In genomic region chr1:84253041-84253440, GRCh38 we compare ENCODE assay signal across 20 cellular contexts. TPM values are rescaled to one million over a fixed set of nuclear protein-coding genes. Genes with fewer than 3 reads are reported as not detected.
A peak's percentile ranks its signal among the peaks of the same experiment; 100 is the strongest.
DNase-seq lines count a peak whose midpoint lies in the region; TF ChIP-seq lines count a peak whose summit lies in the region.
"Had no signal": no experiment of that assay in that cellular context is flagged by ENCODE, and none has a peak within 500 bp of the region (broad histone marks: within the 10 kb centered on the region; RNA-seq: fewer than 3 reads in every experiment).

No MANE protein-coding gene starts in this region.

- H3K27me3 Mint-ChIP-seq in chondrocyte (ENCODE audit: low read depth), result no peaks in the 10 kb centered on the region
- H3K27me3 Mint-ChIP-seq: brain; CD4-positive, alpha-beta memory T cell; T-cell had no signal

- H3K4me3 ChIP-seq in ACC112 (ENCODE audit: low read depth, low read length), result no peak overlapping the region
- H3K4me3 ChIP-seq: right atrium auricular region, tibial nerve had no signal

- no peaks in the 10 kb centered on the region for H3K27me3 ChIP-seq in ACC112 (ENCODE audit: insufficient read depth, low read length)
- H3K27me3 ChIP-seq: right atrium auricular region, tibial nerve had no signal

- H3K4me1 Mint-ChIP-seq in chondrocyte (ENCODE audit: low read depth), result peaks cover 40% of the 10 kb centered on the region
- H3K4me1 Mint-ChIP-seq: CD4-positive, alpha-beta memory T cell; T-cell had no signal

- H3K79me2 ChIP-seq in ACC112 (ENCODE audit: control insufficient read depth, insufficient read depth, low read length, unreplicated experiment), result no peaks in the 10 kb centered on the region

- H3K9me3 Mint-ChIP-seq in chondrocyte (ENCODE audit: low read depth), result peaks cover 16% of the 10 kb centered on the region

- H3K4me1 ChIP-seq in ACC112 (ENCODE audit: control insufficient read depth, insufficient read depth, low read length, unreplicated experiment), result peaks cover 26% of the 10 kb centered on the region
- H3K4me1 ChIP-seq: tibial nerve had no signal

- H3K4me3 Mint-ChIP-seq in chondrocyte (ENCODE audit: unreplicated experiment), result no peak overlapping the region
- H3K4me3 Mint-ChIP-seq: brain; CD4-positive, alpha-beta memory T cell; T-cell; WTC11 had no signal

- H3K36me3 Mint-ChIP-seq in chondrocyte (ENCODE audit: low read depth), result peaks cover 2% of the 10 kb centered on the region
- H3K36me3 Mint-ChIP-seq: brain had no signal

- no peak overlapping the region for H2AFZ ChIP-seq in ACC112 (ENCODE audit: low read length, unreplicated experiment)

- H3K27ac ChIP-seq in ACC112 (ENCODE audit: low read depth, low read length), result peak overlapping the region; percentile 85
- H3K27ac ChIP-seq: tibial nerve had no signal

- peak overlapping the region; percentile 96 for H3K27ac Mint-ChIP-seq in chondrocyte (ENCODE audit: unreplicated experiment)
- H3K27ac Mint-ChIP-seq: T-cell, WTC11 had no signal

- no peak for TF ChIP-seq CTCF in chondrocyte (IDR thresholded peaks at IDR 0.05)

- H3K36me3 ChIP-seq in ACC112 (ENCODE audit: insufficient read depth, low read length), result no peaks in the 10 kb centered on the region
- H3K36me3 ChIP-seq: right atrium auricular region, tibial nerve had no signal

- DNase-seq in NCI-H69 (lab: John Stamatoyannopoulos, UW), result peak; percentile 6
- no peak for DNase-seq in chondrocyte (ENCODE audit: low spot score)
- peak; percentile 13 for DNase-seq in myocyte (ENCODE audit: low read depth)
- DNase-seq in ureter (ENCODE audit: low spot score), result no peak
- DNase-seq in NAMALWA (ENCODE audit: low spot score), result no peak
- DNase-seq in NCI-H1930 (lab: John Stamatoyannopoulos, UW), result no peak
- DNase-seq in stimulated activated CD4-positive, alpha-beta T cell treated with anti-CD3 and anti-CD28 coated beads, Interleukin-2, amount 100 ng/mL, for 24 hours, result no peak
- DNase-seq: activated CD8-positive, alpha-beta memory T cell treated with anti-CD3 and anti-CD28 coated beads for 24 hours; activated effector memory CD4-positive, alpha-beta T cell treated with anti-CD3 and anti-CD28 coated beads, Interleukin-2, amount 50 U/mL, for 16 hours; CD4-positive, alpha-beta memory T cell; mammary epithelial cell; NCI-H1694 treated with DMSO at 0.1 percent for 48 hours; stimulated activated CD4-positive, alpha-beta T cell treated with anti-CD3 and anti-CD28 coated beads, Interleukin-2, amount 100 ng/mL, for 48 hours; stimulated activated CD8-positive, alpha-beta memory T cell treated with anti-CD3 and anti-CD28 coated beads, Interleukin-4, amount 100 ng/mL, for 48 hours; T-cell had no signal

RNA-seq across cellular contexts. Expression of gene SAMD13, which starts 48.5 kb away (rescaled TPM):
- total RNA-seq in chondrocyte (0.65 to 1.4 TPM (median 0.92 TPM) in 3 replicates), myocyte (0.70 and 0.99 TPM in 2 replicates), ureter (4.7 TPM)
- 0.34 TPM for polyA plus RNA-seq in myocyte (2012)
- total RNA-seq: CD4-positive, alpha-beta memory T cell had no signal

Comparison
In these comparisons a context has a peak if more than half of its experiments do, and no peak if none do; other contexts are left out.
1. DNase-seq: peak in NCI-H69 (single experiment) and myocyte (single experiment); none in chondrocyte (single experiment), ureter (single experiment), NAMALWA (single experiment), NCI-H1930 (0 of 2) and stimulated activated CD4-positive, alpha-beta T cell treated with anti-CD3 and anti-CD28 coated beads, Interleukin-2, amount 100 ng/mL, for 24 hours (0 of 2).